In genomic region chr9:127503947-127504886, GRCh38 we compare ENCODE assay signal across 8 cellular contexts. TPM values are rescaled to one million over a fixed set of nuclear protein-coding genes. Genes with fewer than 3 reads are reported as not detected.
DNase-seq lines count a peak whose midpoint lies in the region; ATAC-seq and TF ChIP-seq lines count a peak whose summit lies in the region.

No MANE protein-coding gene starts in this region.

- no peak overlapping the region for H2AFZ ChIP-seq in MM.1S (ENCODE audit: low read length)
- no peak overlapping the region for H2AFZ ChIP-seq in parathyroid adenoma

- H3K27ac ChIP-seq in MM.1S (ENCODE audit: low read length) (no peak overlapping the region), parathyroid adenoma (no peak overlapping the region), thoracic aorta (peak overlapping the region; percentile 19 to 45)

- no peaks in the 10 kb centered on the region for H3K9me2 ChIP-seq in MM.1S (replicated peaks; ENCODE audit: insufficient read depth, low read length)

- no peaks in the 10 kb centered on the region for H3K27me3 ChIP-seq in MM.1S (replicated peaks; ENCODE audit: insufficient read depth, low read length)
- H3K27me3 ChIP-seq in parathyroid adenoma (ENCODE audit: control insufficient read depth, insufficient read depth, low read length): no peaks in the 10 kb centered on the region
- H3K27me3 ChIP-seq in thoracic aorta (replicated peaks; ENCODE audit: insufficient read depth): no peaks in the 10 kb centered on the region

- no peaks in the 10 kb centered on the region for H3K4me1 ChIP-seq in MM.1S (ENCODE audit: low read length)
- H3K4me1 ChIP-seq in parathyroid adenoma: no peaks in the 10 kb centered on the region
- peaks cover 0 to 4% of the 10 kb centered on the region in 2 donors for H3K4me1 ChIP-seq in thoracic aorta (ENCODE audit: control insufficient read depth in 1 of 2, low read depth in 2 of 2)

- H4K20me1 ChIP-seq in MM.1S (ENCODE audit: insufficient read depth, low read length): no peaks in the 10 kb centered on the region

- H3K4me3 ChIP-seq in MM.1S (ENCODE audit: low read length) (no peak overlapping the region), parathyroid adenoma (ENCODE audit: low read depth, low read length) (no peak overlapping the region), thoracic aorta (no peak overlapping the region)

- no peak overlapping the region for H3K9ac ChIP-seq in MM.1S (ENCODE audit: low read length)
- H3K9ac ChIP-seq in parathyroid adenoma: no peak overlapping the region

- H3K79me2 ChIP-seq in MM.1S (ENCODE audit: low read length): no peaks in the 10 kb centered on the region
- H3K79me2 ChIP-seq in parathyroid adenoma: no peaks in the 10 kb centered on the region

- H3K36me3 ChIP-seq in MM.1S (replicated peaks; ENCODE audit: insufficient read depth, low read length) (no peaks in the 10 kb centered on the region), parathyroid adenoma (ENCODE audit: control insufficient read depth, insufficient read depth, low read length) (no peaks in the 10 kb centered on the region), thoracic aorta (peaks cover 44% of the 10 kb centered on the region)

- no peaks in the 10 kb centered on the region for H3F3A ChIP-seq in MM.1S (ENCODE audit: insufficient read depth, low read length)

- peak; percentile 84 for TF ChIP-seq CTCF in MM.1S (IDR thresholded peaks at IDR 0.05; ENCODE audit: low read length)
- TF ChIP-seq CTCF in parathyroid adenoma (IDR thresholded peaks at IDR 0.05): peak; percentile 67
- TF ChIP-seq CTCF in thoracic aorta (IDR thresholded peaks at IDR 0.05): peak; percentile 83

- no peaks in the 10 kb centered on the region for H3K9me3 ChIP-seq in MM.1S (replicated peaks; ENCODE audit: insufficient read depth, low read length)
- no peaks in the 10 kb centered on the region for H3K9me3 ChIP-seq in parathyroid adenoma (ENCODE audit: control insufficient read depth, low read length)
- H3K9me3 ChIP-seq in thoracic aorta: no peaks in the 10 kb centered on the region

- H3K4me2 ChIP-seq in MM.1S (ENCODE audit: low read depth, low read length) (no peak overlapping the region), parathyroid adenoma (ENCODE audit: low read length) (no peak overlapping the region)

- ATAC-seq in thoracic aorta (ENCODE audit: insufficient number of reproducible peaks, low FRiP score, low read depth): peak; percentile 46
- ATAC-seq in HG02852 (IDR thresholded peaks at IDR 0.05; ENCODE audit: unreplicated experiment): no peak

- DNase-seq in Daoy (ENCODE audit: low read depth) (peak; percentile 90), MM.1S (peak; percentile 61), SK-N-DZ (ENCODE audit: low spot score) (peak; percentile 77), activated gamma-delta T cell treated with Interleukin-2 at 50 U/mL for 16 hours (peak; percentile 78), germinal center (ENCODE audit: low spot score) (peak; percentile 46), thoracic aorta (ENCODE audit: low spot score) (peak; percentile 46)

RNA-seq across cellular contexts. Expression of gene LRSAM1, which starts 52.9 kb away (rescaled TPM):
- total RNA-seq in Daoy (2014; rRNA removed; shearing (Covaris generic)): 13.4 and 13.5 TPM in 2 replicates
- 18.6 and 18.9 TPM in 2 replicates for polyA plus RNA-seq in SK-N-DZ (2014; cell fraction: cytosol; rRNA removed)
- polyA plus RNA-seq in SK-N-DZ (2014; cell fraction: nucleus; rRNA removed): 30.0 and 36.0 TPM in 2 replicates
- total RNA-seq in thoracic aorta: 10 to 100 TPM; 16.4 to 22.6 TPM

RNA-seq across cellular contexts. Expression of gene RPL12, which starts 53.0 kb away (rescaled TPM):
- 2,254 and 2,503 TPM in 2 replicates for total RNA-seq in Daoy (2014; rRNA removed; shearing (Covaris generic))
- 1,887 and 2,362 TPM in 2 replicates for polyA plus RNA-seq in SK-N-DZ (2014; cell fraction: cytosol; rRNA removed)
- polyA plus RNA-seq in SK-N-DZ (2014; cell fraction: nucleus; rRNA removed): 1,256 and 1,841 TPM in 2 replicates
- 1,000 to 10,000 TPM in 1 of 2 donors, 100 to 1,000 TPM in 1; 806 to 1,256 TPM for total RNA-seq in thoracic aorta

Comparison
In these comparisons a context has a peak if more than half of its experiments do, and no peak if none do; other contexts are left out.
1. H3K27ac ChIP-seq: peak in thoracic aorta (2 of 2); none in MM.1S (single experiment) and parathyroid adenoma (single experiment).
2. Peak in every context shown above with its lines, with median percentiles within 50 percentile points of each other: DNase-seq and CTCF ChIP-seq.